1 cellular context compared by ENCODE assay signal in the genomic region with DNA sequence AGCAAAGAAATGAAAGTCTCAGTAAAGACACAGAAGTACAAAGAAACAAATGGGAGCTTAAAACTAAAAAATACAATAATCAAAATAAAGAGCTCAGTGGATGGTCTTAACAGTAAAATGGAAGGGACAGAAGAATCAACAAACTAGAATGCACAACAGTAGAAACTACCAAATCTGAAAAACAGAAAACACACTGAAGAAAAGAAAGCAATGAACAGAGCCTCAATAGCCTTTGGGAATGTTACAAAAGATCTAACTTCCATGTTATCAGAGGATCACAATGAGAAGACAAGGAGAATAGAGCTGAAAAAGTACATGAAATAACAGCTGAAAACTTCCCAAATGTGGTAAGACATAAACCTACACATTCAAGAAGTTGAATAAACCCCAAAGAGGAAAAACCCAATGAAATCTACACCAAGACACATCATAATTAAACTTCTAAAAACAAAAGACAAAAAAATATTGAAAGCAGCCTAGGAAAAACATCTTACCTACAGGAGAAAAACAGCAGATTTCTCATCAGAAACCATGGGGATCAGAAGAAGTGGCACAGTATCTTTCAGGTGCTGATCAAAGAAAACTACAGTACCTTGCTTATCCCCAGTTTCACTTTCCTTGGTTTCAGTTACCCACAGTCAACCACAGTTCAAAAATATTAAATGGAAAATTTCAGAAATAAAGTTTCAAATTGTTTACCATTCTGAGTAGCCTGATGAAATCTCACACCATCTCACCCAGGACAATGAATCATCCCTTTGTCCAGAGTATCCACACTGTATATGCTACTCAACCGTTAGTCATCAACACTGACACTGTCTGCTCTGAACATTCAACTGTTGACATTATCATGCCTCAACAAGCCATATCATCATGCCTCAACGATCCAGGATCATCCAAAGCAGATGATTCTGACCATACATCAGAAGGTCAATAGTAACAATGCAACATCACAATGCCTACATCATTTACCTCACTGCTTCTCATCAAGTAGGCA.
TF ChIP-seq lines count a peak whose summit lies in the region.

No MANE protein-coding gene starts in this region.

TF ChIP-seq in SK-N-SH, 30 proteins besides CTCF, POLR2A, EP300 and RAD21 (continued from another document):
- TF ChIP-seq SIN3A (IDR thresholded peaks at IDR 0.05; ENCODE audit: borderline replicate concordance, low read depth, low read length), result no peak
- no peak for TF ChIP-seq YY1 (IDR thresholded peaks at IDR 0.05; ENCODE audit: low read depth)
